In the genomic region with DNA sequence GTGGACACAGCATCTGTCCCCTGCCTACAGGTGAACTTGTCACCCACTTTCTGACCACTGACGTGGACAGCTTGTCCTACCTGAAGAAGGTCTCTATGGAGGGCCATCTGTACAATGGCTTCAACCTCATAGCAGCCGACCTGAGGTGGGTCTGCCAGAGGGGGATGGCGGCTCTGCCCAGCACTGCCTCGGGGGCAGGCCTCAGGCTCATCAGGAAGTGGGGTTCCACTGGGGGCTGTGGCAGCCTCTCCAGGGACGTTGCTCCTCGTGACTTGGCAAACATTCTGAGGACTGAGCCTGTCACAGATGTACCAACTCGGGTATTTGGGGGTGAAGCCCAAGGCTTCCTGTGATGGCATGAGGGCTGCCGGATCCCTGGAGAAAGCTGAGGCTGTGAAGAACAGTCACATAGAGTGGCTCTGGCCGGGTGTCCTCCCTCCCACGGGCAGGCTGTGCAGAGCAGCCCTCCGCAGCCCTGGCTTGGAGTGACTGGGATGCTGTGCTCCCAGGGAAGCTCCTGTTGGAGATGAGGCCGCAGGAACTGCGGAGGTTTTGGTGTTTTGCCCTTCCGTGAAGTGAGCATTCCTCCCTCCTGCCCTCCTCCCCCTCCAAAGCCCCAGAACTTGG, we compare ENCODE assay signal across 20 cellular contexts. TPM values are rescaled to one million over a fixed set of nuclear protein-coding genes. Genes with fewer than 3 reads are reported as not detected.
DNase-seq lines count a peak whose midpoint lies in the region; ATAC-seq, FAIRE-seq and TF ChIP-seq lines count a peak whose summit lies in the region.
"Had no signal": no experiment of that assay in that cellular context is flagged by ENCODE, and none has a peak within 500 bp of the region (broad histone marks: within the 10 kb centered on the region; RNA-seq: fewer than 3 reads in every experiment).

No MANE protein-coding gene starts in this region.

- H3K9me1 ChIP-seq in K562 (ENCODE audit: control insufficient read depth, insufficient read depth, low read length): peaks cover 14% of the 10 kb centered on the region

- WGBS in K562 (ENCODE audit: insufficient coverage, low coverage, missing lambda C conversion rate): 85% methylated on average over 14 of the region's 14 CpGs

- H4K20me1 ChIP-seq in K562 (replicated peaks; ENCODE audit: control insufficient read depth, insufficient read depth, low read length) (peaks cover 2% of the 10 kb centered on the region; the same call in 1 of the 2 replicates), osteoblast (ENCODE audit: insufficient read depth, low read length) (peaks cover 3% of the 10 kb centered on the region)

- DNase-seq in Right ventricle myocardium inferior (ENCODE audit: missing footprints) (peak; percentile 50), cardiac septum (ENCODE audit: low spot score) (no peak), K562 (ENCODE audit: extremely low read depth in 1 of 4, low spot score in 3 of 4) (no peak), osteoblast (ENCODE audit: insufficient read length, low spot score, missing footprints) (peak; percentile 77), NCI-H128 (lab: John Stamatoyannopoulos, UW; ENCODE audit: unreplicated experiment) (no peak), HTR-8/SVneo (ENCODE audit: insufficient read length, low spot score) (no peak), D721Med (ENCODE audit: insufficient read length, low spot score) (no peak)
- DNase-seq: AML-193; Calu3; CD8-positive, alpha-beta T cell; DMS 273 treated with DMSO at 0.1 percent for 48 hours; H9 had no signal

- CTCF ChIA-PET in K562 (lab: Yijun Ruan, JAX; ENCODE audit: low intra/inter-chr PET ratio): no interaction called here

- H3K27me3 ChIP-seq in K562 (ENCODE audit: control insufficient read depth in 2 of 2, insufficient read depth in 2 of 2, low read length in 2 of 2): no peaks in the 10 kb centered on the region
- H3K27me3 ChIP-seq in osteoblast (ENCODE audit: insufficient read depth, low read length): no peaks in the 10 kb centered on the region

- no TSS peak for BruUV-seq in K562 (replicated peaks; lab: Mats Ljungman, UMichigan)

- in situ Hi-C loops in K562 (cut with MboI): no loop called here

- peak overlapping the region in 1 of 2 experiments; percentile 56; a peak in 2 of 4 replicates for H3K9ac ChIP-seq in K562 (ENCODE audit: insufficient read depth in 1 of 2, low read depth in 2 of 2, low read length in 2 of 2)
- H3K9ac ChIP-seq: KMS-11 had no signal

- H2AFZ ChIP-seq in K562 (ENCODE audit: low read depth, low read length) (no peak overlapping the region), osteoblast (ENCODE audit: low read length) (no peak overlapping the region)

- TF ChIP-seq CTCF in K562 (IDR thresholded peaks at IDR 0.05 in 2 of 3, conservative IDR thresholded peaks at IDR 0.05 in 1 of 3; ENCODE audit: insufficient read depth in 2 of 3, low read depth in 1 of 3, low read length in 3 of 3): no peak
- TF ChIP-seq CTCF in osteoblast (IDR thresholded peaks at IDR 0.05; ENCODE audit: extremely low read depth, low read depth, low read length): no peak
- TF ChIP-seq CTCF in D721Med (IDR thresholded peaks at IDR 0.05; ENCODE audit: insufficient read depth, missing control alignments): no peak

- H3K4me2 ChIP-seq in K562 (ENCODE audit: insufficient read depth, low read length) (no peak overlapping the region), osteoblast (ENCODE audit: insufficient read depth, low read length) (no peak overlapping the region)
- H3K4me2 ChIP-seq: A549, KMS-11 had no signal

- H3K27ac ChIP-seq in K562 (ENCODE audit: extremely low read depth, low read depth, low read length) (no peak overlapping the region), osteoblast (ENCODE audit: low read depth, low read length) (no peak overlapping the region)
- H3K27ac ChIP-seq: 22Rv1, A549, KMS-11 had no signal

- H3K36me3 ChIP-seq in K562 (ENCODE audit: control insufficient read depth, insufficient read depth, low read length) (peaks cover 85% of the 10 kb centered on the region), osteoblast (ENCODE audit: insufficient read depth, low read length) (peaks cover 23% of the 10 kb centered on the region)

- peaks cover 11 to 56% of the 10 kb centered on the region in 2 experiments for H3K4me1 ChIP-seq in K562 (replicated peaks in 1 of 2; ENCODE audit: control insufficient read depth in 2 of 2, insufficient read depth in 2 of 2, low read length in 2 of 2)
- H3K4me1 ChIP-seq in osteoblast (ENCODE audit: insufficient read depth, low read length): no peaks in the 10 kb centered on the region
- H3K4me1 ChIP-seq: A549 had no signal

- H3K9me3 ChIP-seq in K562 (replicated peaks; ENCODE audit: control insufficient read depth, insufficient read depth, low read depth, low read length): peaks cover 3% of the 10 kb centered on the region; the same call in 1 of the 2 replicates
- no peaks in the 10 kb centered on the region for H3K9me3 ChIP-seq in osteoblast (ENCODE audit: low read depth, low read length)
- H3K9me3 ChIP-seq: A549 had no signal

- H3K79me2 ChIP-seq in K562 (ENCODE audit: control insufficient read depth, insufficient read depth, low read length) (no peaks in the 10 kb centered on the region), osteoblast (ENCODE audit: insufficient read depth, low read length) (peaks cover 2% of the 10 kb centered on the region)

- no peak for TF ChIP-seq RAD21 in K562 (CRISPR knock-in tag; conservative IDR thresholded peaks at IDR 0.05 in 1 of 2, IDR thresholded peaks at IDR 0.05 in 1 of 2)

- ATAC-seq in Right ventricle myocardium inferior (peak; percentile 29), K562 (no peak)
- ATAC-seq: A549; CD8-positive, alpha-beta T cell; HepG2 had no signal

- FAIRE-seq in K562 (lab: Jason Lieb, UNC): no peak
- no peak for FAIRE-seq in HTR-8/SVneo (lab: Jason Lieb, UNC)
- no peak for FAIRE-seq in D721Med (lab: Jason Lieb, UNC)
- FAIRE-seq: A549, G401.6, GM12891, GM19239, H1, HepG2 had no signal

- intact Hi-C loops in Right ventricle myocardium inferior (cut with DNase I): no loop called here
- intact Hi-C loops in cardiac septum (cut with DNase I): no loop called here
- intact Hi-C loops in K562 (cut with micrococcal nuclease): no loop called here

- TF ChIP-seq EP300 in K562 (IDR thresholded peaks at IDR 0.05; ENCODE audit: low read length): no peak

- no peak overlapping the region for H3K4me3 ChIP-seq in K562
- no peak overlapping the region for H3K4me3 ChIP-seq in osteoblast (ENCODE audit: insufficient read depth, low read length)
- H3K4me3 ChIP-seq: A549 had no signal

- TF ChIP-seq POLR2A in K562 (conservative IDR thresholded peaks at IDR 0.05): no peak

- POLR2A ChIA-PET in K562 (lab: Yijun Ruan, JAX): interaction anchor here (0.6 to 3.3 kb wide), 8 partner anchors 9 to 1718 kb away, joined by 3 to 10 read pairs (median 5); no protein-coding TSS in a partner anchor

RNA-seq across cellular contexts. Expression of gene DGCR8, which starts 26.5 kb away (rescaled TPM):
- total RNA-seq in Right ventricle myocardium inferior (18.0 TPM), cardiac septum (19.1 TPM), K562 (2014; rRNA removed) (107 and 108 TPM in 2 replicates), K562 (2014; rRNA removed; fragmentation: Illumina TruSeq; extraction: Trizol) (43.7 and 49.4 TPM in 2 replicates), K562 (2015; rRNA removed; fragmentation: Illumina TruSeq; extraction: Trizol) (80.1 and 81.2 TPM in 2 replicates), K562 (2021) (116 and 119 TPM in 2 replicates), osteoblast (25.9 and 44.2 TPM in 2 replicates)
- 638 and 1,105 TPM in 2 replicates for total RNA-seq in K562 (2011; cell fraction: chromatin; rRNA removed; ENCODE audit: low replicate concordance)
- total RNA-seq in K562 (2011; cell fraction: nucleolus; rRNA removed): 550 and 577 TPM in 2 replicates
- total RNA-seq in K562 (2011; cell fraction: nucleoplasm; rRNA removed): 502 and 511 TPM in 2 replicates
- polyA plus RNA-seq in K562 (2011; rRNA removed) (81.8 and 155 TPM in 2 replicates), K562 (2014; fragmentation: Illumina TruSeq; extraction: Trizol) (70.4 and 75.0 TPM in 2 replicates), K562 (2014; fragmentation: Nextera tagmentation; extraction: Ambion mirVana) (1 to 10 TPM; 5.9 to 7.7 TPM), K562 (2014; rRNA removed) (135 and 144 TPM in 2 replicates)
- 51.2 and 92.7 TPM in 2 replicates for polyA plus RNA-seq in K562 (2011; cell fraction: cytosol; rRNA removed)
- polyA plus RNA-seq in K562 (2011; cell fraction: nucleus; rRNA removed): 1,167 and 1,418 TPM in 2 replicates
- polyA plus RNA-seq in K562 (2012): 76.7 and 85.3 TPM in 2 replicates
- polyA minus RNA-seq in K562 (2011; rRNA and poly(A)+ RNA removed): 62.1 and 82.0 TPM in 2 replicates
- polyA minus RNA-seq in K562 (2011; cell fraction: cytosol; rRNA and poly(A)+ RNA removed): 35.2 and 46.4 TPM in 2 replicates
- 210 and 349 TPM in 2 replicates for polyA minus RNA-seq in K562 (2011; cell fraction: nucleus; rRNA and poly(A)+ RNA removed)

RNA-seq across cellular contexts. Expression of gene TANGO2, which starts 32.6 kb away (rescaled TPM):
- total RNA-seq in Right ventricle myocardium inferior (54.6 TPM), cardiac septum (84.5 TPM), K562 (2014; rRNA removed) (70.1 and 95.8 TPM in 2 replicates), K562 (2014; rRNA removed; fragmentation: Illumina TruSeq; extraction: Trizol) (36.1 and 45.9 TPM in 2 replicates), K562 (2015; rRNA removed; fragmentation: Illumina TruSeq; extraction: Trizol) (55.8 and 57.2 TPM in 2 replicates), K562 (2021) (94.1 and 97.3 TPM in 2 replicates), osteoblast (41.8 and 43.8 TPM in 2 replicates)
- 160 and 395 TPM in 2 replicates for total RNA-seq in K562 (2011; cell fraction: chromatin; rRNA removed; ENCODE audit: low replicate concordance)
- 227 and 229 TPM in 2 replicates for total RNA-seq in K562 (2011; cell fraction: nucleolus; rRNA removed)
- total RNA-seq in K562 (2011; cell fraction: nucleoplasm; rRNA removed): 196 and 211 TPM in 2 replicates
- polyA plus RNA-seq in K562 (2011; rRNA removed) (94.9 and 115 TPM in 2 replicates), K562 (2014; fragmentation: Illumina TruSeq; extraction: Trizol) (88.3 and 89.4 TPM in 2 replicates), K562 (2014; fragmentation: Nextera tagmentation; extraction: Ambion mirVana) (10 to 100 TPM; 15.5 to 17.5 TPM), K562 (2014; rRNA removed) (89.6 and 92.5 TPM in 2 replicates)
- 157 and 209 TPM in 2 replicates for polyA plus RNA-seq in K562 (2011; cell fraction: cytosol; rRNA removed)
- 157 and 195 TPM in 2 replicates for polyA plus RNA-seq in K562 (2011; cell fraction: nucleus; rRNA removed)
- polyA plus RNA-seq in K562 (2012): 68.2 and 73.0 TPM in 2 replicates
- polyA minus RNA-seq in K562 (2011; rRNA and poly(A)+ RNA removed): 130 and 186 TPM in 2 replicates
- 73.2 and 76.1 TPM in 2 replicates for polyA minus RNA-seq in K562 (2011; cell fraction: cytosol; rRNA and poly(A)+ RNA removed)
- 63.1 and 85.0 TPM in 2 replicates for polyA minus RNA-seq in K562 (2011; cell fraction: nucleus; rRNA and poly(A)+ RNA removed)

RNA-seq across cellular contexts. Expression of gene ARVCF, which starts 36.9 kb away (rescaled TPM):
- 30.5 TPM for total RNA-seq in Right ventricle myocardium inferior
- total RNA-seq in cardiac septum: 46.8 TPM
- total RNA-seq in K562 (2011; cell fraction: chromatin; rRNA removed; ENCODE audit: low replicate concordance): 114 and 328 TPM in 2 replicates
- total RNA-seq in K562 (2011; cell fraction: nucleolus; rRNA removed): 214 and 270 TPM in 2 replicates
- 106 and 131 TPM in 2 replicates for total RNA-seq in K562 (2011; cell fraction: nucleoplasm; rRNA removed)
- total RNA-seq in K562 (2014; rRNA removed): 49.3 and 54.2 TPM in 2 replicates
- 2.2 and 4.5 TPM in 2 replicates for total RNA-seq in K562 (2014; rRNA removed; fragmentation: Illumina TruSeq; extraction: Trizol)
- 13.3 and 15.6 TPM in 2 replicates for total RNA-seq in K562 (2015; rRNA removed; fragmentation: Illumina TruSeq; extraction: Trizol)
- 46.5 and 50.6 TPM in 2 replicates for total RNA-seq in K562 (2021)
- 35.2 and 71.6 TPM in 2 replicates for polyA plus RNA-seq in K562 (2011; rRNA removed)
- 134 and 673 TPM in 2 replicates for polyA plus RNA-seq in K562 (2011; cell fraction: cytosol; rRNA removed)
- polyA plus RNA-seq in K562 (2011; cell fraction: nucleus; rRNA removed): 407 and 424 TPM in 2 replicates
- 30.0 and 31.2 TPM in 2 replicates for polyA plus RNA-seq in K562 (2012)
- polyA plus RNA-seq in K562 (2014; fragmentation: Illumina TruSeq; extraction: Trizol): 8.0 and 15.9 TPM in 2 replicates
- polyA plus RNA-seq in K562 (2014; fragmentation: Nextera tagmentation; extraction: Ambion mirVana): under 1 TPM; 0.03 to 0.17 TPM
- 42.5 and 97.4 TPM in 2 replicates for polyA plus RNA-seq in K562 (2014; rRNA removed)
- 15.1 and 15.6 TPM in 2 replicates for polyA minus RNA-seq in K562 (2011; rRNA and poly(A)+ RNA removed)
- polyA minus RNA-seq in K562 (2011; cell fraction: cytosol; rRNA and poly(A)+ RNA removed): 24.6 and 52.4 TPM in 2 replicates
- 96.8 and 145 TPM in 2 replicates for polyA minus RNA-seq in K562 (2011; cell fraction: nucleus; rRNA and poly(A)+ RNA removed)
- 19.7 and 27.1 TPM in 2 replicates for total RNA-seq in osteoblast

Comparison
In these comparisons a context has a peak if more than half of its experiments do, and no peak if none do; other contexts are left out.
1. DNase-seq: peak in Right ventricle myocardium inferior (single experiment) and osteoblast (single experiment); none in cardiac septum (single experiment), K562 (0 of 4), NCI-H128 (single experiment), HTR-8/SVneo (single experiment) and D721Med (single experiment).